Comparison of ENCODE assay signal across 22 cellular contexts in the genomic region with DNA sequence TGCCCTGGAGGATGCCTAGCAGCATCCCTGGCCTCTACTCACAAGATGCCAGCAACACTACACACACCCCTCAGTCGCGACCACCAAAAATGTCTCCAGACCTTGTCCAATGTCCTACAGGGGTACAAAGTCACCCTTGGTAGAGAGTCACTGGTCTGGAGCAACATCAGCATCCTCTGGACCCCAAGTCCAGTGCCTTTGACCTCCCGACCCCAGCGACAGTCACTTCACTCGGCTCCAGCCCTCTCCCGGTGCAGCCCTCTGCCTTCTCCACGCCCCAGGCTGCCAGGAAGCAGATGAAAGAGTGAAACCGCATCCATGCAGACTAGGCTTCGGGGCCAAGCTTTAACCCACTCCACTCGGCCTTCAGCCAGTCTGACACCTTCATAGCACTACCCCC.
A peak's percentile ranks its signal among the peaks of the same experiment; 100 is the strongest.
DNase-seq lines count a peak whose midpoint lies in the region; ATAC-seq and TF ChIP-seq lines count a peak whose summit lies in the region.
"Had no signal": no experiment of that assay in that cellular context is flagged by ENCODE, and none has a peak within 500 bp of the region (broad histone marks: within the 10 kb centered on the region; RNA-seq: fewer than 3 reads in every experiment).

No MANE protein-coding gene starts in this region.

- H2AFZ ChIP-seq in osteoblast (ENCODE audit: low read length), result peak overlapping the region; percentile 35
- H2AFZ ChIP-seq: GM23248 had no signal

- peak overlapping the region; percentile 7 for H3K56ac ChIP-seq in mesendoderm (ENCODE audit: low read length)

- no peak overlapping the region for H3K23ac ChIP-seq in mesendoderm (ENCODE audit: low read length)

- H3K79me2 ChIP-seq in mesendoderm (ENCODE audit: control insufficient read depth, insufficient read depth, low read length) (no peaks in the 10 kb centered on the region), osteoblast (ENCODE audit: insufficient read depth, low read length) (no peaks in the 10 kb centered on the region)

- DNase-seq in RWPE2 (ENCODE audit: low spot score), result peak; percentile 70
- no peak for DNase-seq in mesendoderm
- no peak for DNase-seq in osteoblast (ENCODE audit: insufficient read length, low spot score, missing footprints)
- no peak for DNase-seq in NCI-H1694 (lab: John Stamatoyannopoulos, UW)
- no peak for DNase-seq in NCI-H82 treated with DMSO at 0.1 percent for 48 hours (lab: John Stamatoyannopoulos, UW; ENCODE audit: unreplicated experiment)
- DNase-seq in DMS153 treated with DMSO at 0.1 percent for 48 hours (lab: John Stamatoyannopoulos, UW; ENCODE audit: unreplicated experiment), result no peak
- DNase-seq: 8988T; ACHN; AML-193; BE2C; CD4-positive, alpha-beta T cell; CD8-positive, alpha-beta memory T cell; DMS 273 treated with DMSO at 0.1 percent for 48 hours; DMS53; DMS79 treated with DMSO at 0.1 percent for 48 hours; GF-D8; GM23248; H7; HCEC 1CT had no signal

- ATAC-seq in RWPE2 (ENCODE audit: low read depth), result no peak; the same call in 2 of the 3 replicates
- no peak for ATAC-seq in HG03432 (IDR thresholded peaks at IDR 0.05; ENCODE audit: unreplicated experiment)
- ATAC-seq: A549 had no signal

- H2AK5ac ChIP-seq in mesendoderm (ENCODE audit: low read length), result no peak overlapping the region

- no peaks in the 10 kb centered on the region for H4K20me1 ChIP-seq in osteoblast (ENCODE audit: insufficient read depth, low read length)
- H4K20me1 ChIP-seq: BLaER1 treated with 17β-estradiol and CSF1 and Interleukin-3, amounts not matched to agents 10 nM and 100 nM had no signal

- H4K5ac ChIP-seq in mesendoderm (ENCODE audit: low read length), result no peak overlapping the region

- H3K4me2 ChIP-seq in mesendoderm (ENCODE audit: low read length) (no peak overlapping the region), osteoblast (ENCODE audit: insufficient read depth, low read length) (no peak overlapping the region)
- H3K4me2 ChIP-seq: A549; BLaER1 treated with 17β-estradiol and CSF1 and Interleukin-3, amounts not matched to agents 10 nM and 100 nM had no signal

- WGBS in mesendoderm (ENCODE audit: extremely low coverage, insufficient coverage, low lambda C conversion rate), result no CpG with 5 or more reads among the region's 10 CpGs

- H2BK120ac ChIP-seq in mesendoderm (ENCODE audit: low read depth, low read length), result no peak overlapping the region

- H3K9ac ChIP-seq in mesendoderm (ENCODE audit: low read length), result no peak overlapping the region
- H3K9ac ChIP-seq: BLaER1 treated with 17β-estradiol and CSF1 and Interleukin-3, amounts not matched to agents 10 nM and 100 nM; GM23248 had no signal

- H3K27ac ChIP-seq in RWPE2 (ENCODE audit: poor library complexity, severe bottlenecking) (no peak overlapping the region), mesendoderm (ENCODE audit: low read depth, low read length) (no peak overlapping the region), osteoblast (ENCODE audit: low read depth, low read length) (no peak overlapping the region)
- H3K27ac ChIP-seq: A549; BLaER1 treated with 17β-estradiol and CSF1 and Interleukin-3, amounts not matched to agents 10 nM and 100 nM; GM23248 had no signal

- no peak overlapping the region for H2BK5ac ChIP-seq in mesendoderm (ENCODE audit: low read length)

- H3K4ac ChIP-seq in mesendoderm (ENCODE audit: low read depth, low read length), result no peak overlapping the region

- H3K4me1 ChIP-seq in RWPE2 (ENCODE audit: insufficient read depth, poor library complexity, severe bottlenecking), result no peaks in the 10 kb centered on the region
- peaks cover 3% of the 10 kb centered on the region for H3K4me1 ChIP-seq in mesendoderm (ENCODE audit: control insufficient read depth, low read depth, low read length)
- no peaks in the 10 kb centered on the region for H3K4me1 ChIP-seq in osteoblast (ENCODE audit: insufficient read depth, low read length)
- H3K4me1 ChIP-seq: A549; BE2C; BLaER1 treated with 17β-estradiol and CSF1 and Interleukin-3, amounts not matched to agents 10 nM and 100 nM had no signal

- H4K8ac ChIP-seq in mesendoderm (ENCODE audit: low read depth, low read length), result no peak overlapping the region

- H3K9me3 ChIP-seq in RWPE2 (ENCODE audit: severe bottlenecking) (no peaks in the 10 kb centered on the region), osteoblast (ENCODE audit: low read depth, low read length) (no peaks in the 10 kb centered on the region)
- H3K9me3 ChIP-seq: A549; BE2C; BLaER1 treated with 17β-estradiol and CSF1 and Interleukin-3, amounts not matched to agents 10 nM and 100 nM had no signal

- H2BK15ac ChIP-seq in mesendoderm (replicated peaks; ENCODE audit: low read depth), result no peak overlapping the region

- H3K4me3 ChIP-seq in RWPE2 (ENCODE audit: severe bottlenecking), result no peak overlapping the region
- H3K4me3 ChIP-seq in mesendoderm (ENCODE audit: low read length), result no peak overlapping the region
- no peak overlapping the region for H3K4me3 ChIP-seq in osteoblast (ENCODE audit: insufficient read depth, low read length)
- H3K4me3 ChIP-seq: A549; BLaER1 treated with 17β-estradiol and CSF1 and Interleukin-3, amounts not matched to agents 10 nM and 100 nM; GM23248 had no signal

- H3K18ac ChIP-seq in mesendoderm (ENCODE audit: low read length), result no peak overlapping the region

- no peaks in the 10 kb centered on the region for H3K79me1 ChIP-seq in mesendoderm (ENCODE audit: low read length)

- H3K36me3 ChIP-seq in RWPE2 (ENCODE audit: low read depth) (no peaks in the 10 kb centered on the region), mesendoderm (ENCODE audit: control insufficient read depth, insufficient read depth, low read length) (no peaks in the 10 kb centered on the region), osteoblast (ENCODE audit: insufficient read depth, low read length) (no peaks in the 10 kb centered on the region)
- H3K36me3 ChIP-seq: BE2C; BLaER1 treated with 17β-estradiol and CSF1 and Interleukin-3, amounts not matched to agents 10 nM and 100 nM had no signal

- H3K27me3 ChIP-seq in RWPE2 (ENCODE audit: insufficient read depth, poor library complexity, severe bottlenecking), result peaks cover 32% of the 10 kb centered on the region
- H3K27me3 ChIP-seq in mesendoderm (ENCODE audit: insufficient read depth, low read length, poor library complexity), result no peaks in the 10 kb centered on the region
- peaks cover 5% of the 10 kb centered on the region for H3K27me3 ChIP-seq in osteoblast (ENCODE audit: insufficient read depth, low read length)
- H3K27me3 ChIP-seq: BLaER1 treated with 17β-estradiol and CSF1 and Interleukin-3, amounts not matched to agents 10 nM and 100 nM had no signal

- no peak for TF ChIP-seq CTCF in RWPE2 (IDR thresholded peaks at IDR 0.05; ENCODE audit: poor library complexity, severe bottlenecking)
- no peak for TF ChIP-seq CTCF in osteoblast (IDR thresholded peaks at IDR 0.05; ENCODE audit: extremely low read depth, low read depth, low read length)
